14 cellular contexts compared by ENCODE assay signal in genomic region chr6:73879466-73879865, GRCh38.
"Had no signal": no experiment of that assay in that cellular context is flagged by ENCODE, and none has a peak within 500 bp of the region (broad histone marks: within the 10 kb centered on the region; RNA-seq: fewer than 3 reads in every experiment).

No MANE protein-coding gene starts in this region.

- H3K4me3 ChIP-seq: lower lobe of right lung, thyroid gland had no signal

- H3K9me3 ChIP-seq: lower lobe of right lung, thyroid gland had no signal

- H3K27me3 ChIP-seq: thyroid gland had no signal

- H3K36me3 ChIP-seq: lower lobe of right lung, thyroid gland had no signal

- ATAC-seq: activated CD8-positive, alpha-beta memory T cell treated with anti-CD3 and anti-CD28 coated beads, Interleukin-2, amount 10 ng/mL, durations not matched to agents 7 days and 5 days; activated T-helper 17 cell treated with anti-CD3 and anti-CD28 coated beads, Interleukin-2, amount 50 U/mL, for 72 hours; lower lobe of right lung had no signal

- DNase-seq: activated CD4-positive, alpha-beta memory T cell treated with anti-CD3 and anti-CD28 coated beads, Interleukin-2, amount 10 ng/mL, durations not matched to agents 7 days and 5 days; activated CD4-positive, alpha-beta T cell treated with anti-CD3 and anti-CD28 coated beads for 48 hours; activated CD4-positive, CD25-positive, alpha-beta regulatory T cell; activated CD8-positive, alpha-beta memory T cell treated with anti-CD3 and anti-CD28 coated beads, Interleukin-2, amount 10 ng/mL, durations not matched to agents 7 days and 5 days; activated naive CD4-positive, alpha-beta T cell; anterior cingulate cortex; central memory CD4-positive, alpha-beta T cell; lower lobe of right lung; nephron progenitor cell; nucleus accumbens; stimulated activated CD4-positive, alpha-beta T cell treated with anti-CD3 and anti-CD28 coated beads, Interleukin-2, amount 100 ng/mL, for 24 hours; stimulated activated naive CD4-positive, alpha-beta T cell treated with Interleukin-2 at 50 U/mL for 16 hours; thyroid gland had no signal

- H3K4me1 ChIP-seq: lower lobe of right lung, thyroid gland had no signal

- H3K27ac ChIP-seq: lower lobe of right lung, thyroid gland had no signal
